In genomic region chr10:102399217-102400021, GRCh38 we compare ENCODE assay signal across 1 cellular context.
TF ChIP-seq lines count a peak whose summit lies in the region.

No MANE protein-coding gene starts in this region.

TF ChIP-seq in SK-N-SH treated with all-trans-retinoic acid at 6 μM for 48 hours, 23 proteins besides CTCF, POLR2A, EP300 and RAD21 (continued from another document):
- TF ChIP-seq TSHZ2 (CRISPR knock-in tag; IDR thresholded peaks at IDR 0.05) (0 out of 2 replicates have a peak, but pooled peaks have one; percentile 44), ZNF70 (CRISPR knock-in tag; IDR thresholded peaks at IDR 0.05) (no peak)
